ENCODE assay signal across 8 cellular contexts in genomic region chr12:4277205-4277543, GRCh38. TPM values are rescaled to one million over a fixed set of nuclear protein-coding genes. Genes with fewer than 3 reads are reported as not detected.
DNase-seq lines count a peak whose midpoint lies in the region; ATAC-seq, FAIRE-seq and TF ChIP-seq lines count a peak whose summit lies in the region.

No MANE protein-coding gene starts in this region.

- peak overlapping the region; percentile 34 for H3K9ac ChIP-seq in keratinocyte (ENCODE audit: control insufficient read depth, extremely low read depth, insufficient read depth, low read length)

- peaks cover 47 to 60% of the 10 kb centered on the region in 2 experiments for H3K36me3 ChIP-seq in keratinocyte (ENCODE audit: control insufficient read depth in 2 of 2, extremely low read depth in 1 of 2, insufficient read depth in 2 of 2, low read length in 2 of 2)
- H3K36me3 ChIP-seq in thymus (ENCODE audit: control insufficient read depth, insufficient read depth): peaks cover 3% of the 10 kb centered on the region

- DNase-seq in activated naive CD4-positive, alpha-beta T cell treated with anti-CD3 and anti-CD28 coated beads, Interleukin-2, amount 50 U/mL, for 16 hours: no peak
- DNase-seq in activated T-helper 2 cell treated with anti-CD3 and anti-CD28 coated beads, Interferon-gamma antibody, Interleukin-2, Interleukin-4, amounts not matched to agents 10 μg/mL and 5 μg/mL and 100 μg/mL, durations not matched to agents 14 hours and 24 hours and 36 hours (ENCODE audit: low spot score): no peak
- DNase-seq in keratinocyte (ENCODE audit: low read depth, low spot score) (no peak), G401 (ENCODE audit: low spot score) (no peak), GM20000 (ENCODE audit: low spot score) (no peak)

- FAIRE-seq in keratinocyte (lab: Jason Lieb, UNC): no peak

- intact Hi-C loops in activated T-helper 2 cell treated with anti-CD3 and anti-CD28 coated beads, Interferon-gamma antibody, Interleukin-2, Interleukin-4, amounts not matched to agents 10 μg/mL and 5 μg/mL and 100 μg/mL, durations not matched to agents 14 hours and 24 hours and 36 hours (cut with micrococcal nuclease): loop anchor here (1.0 to 2.0 kb wide), 4 partner anchors 170 to 392 kb away; no protein-coding TSS in a partner anchor

- H3K4me2 ChIP-seq in keratinocyte (ENCODE audit: control insufficient read depth, extremely low read depth, insufficient read depth, low read depth, low read length): peak overlapping the region; percentile 88

- H4K20me1 ChIP-seq in keratinocyte (ENCODE audit: control insufficient read depth, extremely low read depth, insufficient read depth, low read length): peaks cover 53% of the 10 kb centered on the region

- H3K4me3 ChIP-seq in keratinocyte (ENCODE audit: control insufficient read depth in 2 of 3, extremely low read depth in 1 of 3, insufficient read depth in 2 of 3, low read depth in 1 of 3, low read length in 3 of 3) (peak overlapping the region in 2 of 3 experiments; percentile 7 to 15), thymus (ENCODE audit: low read length) (no peak overlapping the region)

- no peaks in the 10 kb centered on the region for H3K9me1 ChIP-seq in keratinocyte (ENCODE audit: control insufficient read depth, extremely low read depth, insufficient read depth, low read length)

- H3K9me3 ChIP-seq in keratinocyte (ENCODE audit: control insufficient read depth, low read depth, low read length) (no peaks in the 10 kb centered on the region), thymus (ENCODE audit: control insufficient read depth) (no peaks in the 10 kb centered on the region)

- peaks cover 51% of the 10 kb centered on the region for H3K4me1 Mint-ChIP-seq in activated naive CD4-positive, alpha-beta T cell treated with anti-CD3 and anti-CD28 coated beads, Interleukin-2, amount 50 U/mL, for 24 hours
- peaks cover 45% of the 10 kb centered on the region for H3K4me1 Mint-ChIP-seq in activated T-helper 2 cell treated with anti-CD3 and anti-CD28 coated beads, Interferon-gamma antibody, Interleukin-2, Interleukin-4, amounts not matched to agents 10 μg/mL and 5 μg/mL and 100 μg/mL, durations not matched to agents 14 hours and 24 hours and 36 hours (ENCODE audit: low read depth)

- no peaks in the 10 kb centered on the region for H3K27me3 Mint-ChIP-seq in activated naive CD4-positive, alpha-beta T cell treated with anti-CD3 and anti-CD28 coated beads, Interleukin-2, amount 50 U/mL, for 24 hours
- H3K27me3 Mint-ChIP-seq in activated T-helper 2 cell treated with anti-CD3 and anti-CD28 coated beads, Interferon-gamma antibody, Interleukin-2, Interleukin-4, amounts not matched to agents 10 μg/mL and 5 μg/mL and 100 μg/mL, durations not matched to agents 14 hours and 24 hours and 36 hours (ENCODE audit: low read depth): no peaks in the 10 kb centered on the region

- dilution Hi-C loops in keratinocyte (cut with MboI; ENCODE audit: extremely low pct_ligation_motif_present, low sequenced_read_pairs): no loop called here

- H3K79me2 ChIP-seq in keratinocyte (ENCODE audit: control insufficient read depth, insufficient read depth, low read length): peaks cover 86% of the 10 kb centered on the region

- H2AFZ ChIP-seq in keratinocyte (ENCODE audit: control insufficient read depth, low read length): no peak overlapping the region

- ATAC-seq in HG02642 (IDR thresholded peaks at IDR 0.05; ENCODE audit: poor library complexity, unreplicated experiment): no peak

- in situ Hi-C loops in G401 (cut with HindIII; ENCODE audit: low sequenced_read_pairs): no loop called here

- H3K4me1 ChIP-seq in keratinocyte (ENCODE audit: control insufficient read depth, extremely low read depth, insufficient read depth, low read length) (peaks cover 35% of the 10 kb centered on the region), thymus (ENCODE audit: control insufficient read depth, insufficient read depth, low read length) (peaks cover 12% of the 10 kb centered on the region)

- no peaks in the 10 kb centered on the region for H3K27me3 ChIP-seq in keratinocyte (ENCODE audit: control insufficient read depth, extremely low read depth, insufficient read depth, low read length)
- peaks cover 40% of the 10 kb centered on the region for H3K27me3 ChIP-seq in thymus (ENCODE audit: control insufficient read depth, insufficient read depth)

- 33% methylated on average over 6 of the region's 6 CpGs for WGBS in thymus

- TF ChIP-seq CTCF in keratinocyte (optimal IDR thresholded peaks at IDR 0.05 in 1 of 3, IDR thresholded peaks at IDR 0.05 in 1 of 3, conservative IDR thresholded peaks at IDR 0.05 in 1 of 3; ENCODE audit: extremely low read depth in 1 of 3, insufficient read depth in 2 of 3, low read length in 3 of 3) (no peak), GM20000 (IDR thresholded peaks at IDR 0.05; ENCODE audit: extremely low read depth, missing control alignments) (no peak)

- peaks cover 36% of the 10 kb centered on the region for H3K36me3 Mint-ChIP-seq in activated naive CD4-positive, alpha-beta T cell treated with anti-CD3 and anti-CD28 coated beads, Interleukin-2, amount 50 U/mL, for 24 hours
- H3K36me3 Mint-ChIP-seq in activated T-helper 2 cell treated with anti-CD3 and anti-CD28 coated beads, Interferon-gamma antibody, Interleukin-2, Interleukin-4, amounts not matched to agents 10 μg/mL and 5 μg/mL and 100 μg/mL, durations not matched to agents 14 hours and 24 hours and 36 hours (ENCODE audit: low read depth): peaks cover 78% of the 10 kb centered on the region

- H3K9me3 Mint-ChIP-seq in activated naive CD4-positive, alpha-beta T cell treated with anti-CD3 and anti-CD28 coated beads, Interleukin-2, amount 50 U/mL, for 24 hours: no peaks in the 10 kb centered on the region
- no peaks in the 10 kb centered on the region for H3K9me3 Mint-ChIP-seq in activated T-helper 2 cell treated with anti-CD3 and anti-CD28 coated beads, Interferon-gamma antibody, Interleukin-2, Interleukin-4, amounts not matched to agents 10 μg/mL and 5 μg/mL and 100 μg/mL, durations not matched to agents 14 hours and 24 hours and 36 hours

- H3K27ac ChIP-seq in keratinocyte (ENCODE audit: control insufficient read depth, insufficient read depth, low read length): no peak overlapping the region
- H3K27ac ChIP-seq in thymus (ENCODE audit: low read depth): peak overlapping the region; percentile 9

- peak overlapping the region; percentile 98 for H3K4me3 Mint-ChIP-seq in activated naive CD4-positive, alpha-beta T cell treated with anti-CD3 and anti-CD28 coated beads, Interleukin-2, amount 50 U/mL, for 24 hours
- peak overlapping the region; percentile 95 for H3K4me3 Mint-ChIP-seq in activated T-helper 2 cell treated with anti-CD3 and anti-CD28 coated beads, Interferon-gamma antibody, Interleukin-2, Interleukin-4, amounts not matched to agents 10 μg/mL and 5 μg/mL and 100 μg/mL, durations not matched to agents 14 hours and 24 hours and 36 hours (ENCODE audit: low read depth)

- peak overlapping the region; percentile 94 for H3K27ac Mint-ChIP-seq in activated naive CD4-positive, alpha-beta T cell treated with anti-CD3 and anti-CD28 coated beads, Interleukin-2, amount 50 U/mL, for 24 hours
- H3K27ac Mint-ChIP-seq in activated T-helper 2 cell treated with anti-CD3 and anti-CD28 coated beads, Interferon-gamma antibody, Interleukin-2, Interleukin-4, amounts not matched to agents 10 μg/mL and 5 μg/mL and 100 μg/mL, durations not matched to agents 14 hours and 24 hours and 36 hours: peak overlapping the region; percentile 89

RNA-seq across cellular contexts. Expression of gene CCND2, which starts 3.6 kb away (rescaled TPM):
- 557 and 561 TPM in 2 replicates for total RNA-seq in activated T-helper 2 cell treated with anti-CD3 and anti-CD28 coated beads, Interferon-gamma antibody, Interleukin-2, Interleukin-4, amounts not matched to agents 10 μg/mL and 5 μg/mL and 100 μg/mL, durations not matched to agents 14 hours and 24 hours and 36 hours
- polyA plus RNA-seq in keratinocyte (310 to 574 TPM (median 324 TPM) in 3 replicates), thymus (16.0 TPM)
- polyA plus RNA-seq in keratinocyte (2011; ENCODE audit: low read depth): 74.2 TPM
- 295 and 360 TPM in 2 replicates for polyA plus RNA-seq in keratinocyte (2011; cell fraction: cytosol; rRNA removed)
- polyA plus RNA-seq in keratinocyte (2011; cell fraction: nucleus; rRNA removed): 465 and 473 TPM in 2 replicates
- polyA plus RNA-seq in keratinocyte (2012; ENCODE audit: low replicate concordance): 120 and 269 TPM in 2 replicates
- 1,197 to 1,430 TPM (median 1,326 TPM) in 3 replicates for polyA minus RNA-seq in keratinocyte
- 872 TPM for polyA minus RNA-seq in keratinocyte (2011; cell fraction: cytosol; rRNA and poly(A)+ RNA removed)
- polyA minus RNA-seq in keratinocyte (2011; cell fraction: nucleus; rRNA and poly(A)+ RNA removed): 589 and 1,049 TPM in 2 replicates
- total RNA-seq in G401 (2014; rRNA removed; shearing (Covaris generic)): 88.7 and 110 TPM in 2 replicates

RNA-seq across cellular contexts. Expression of gene TIGAR, which starts 43.8 kb away (rescaled TPM):
- total RNA-seq in activated T-helper 2 cell treated with anti-CD3 and anti-CD28 coated beads, Interferon-gamma antibody, Interleukin-2, Interleukin-4, amounts not matched to agents 10 μg/mL and 5 μg/mL and 100 μg/mL, durations not matched to agents 14 hours and 24 hours and 36 hours: 8.7 and 9.5 TPM in 2 replicates
- 15.3 to 37.3 TPM (median 28.0 TPM) in 3 replicates for polyA plus RNA-seq in keratinocyte
- 85.8 TPM for polyA plus RNA-seq in keratinocyte (2011; ENCODE audit: low read depth)
- 27.2 and 45.2 TPM in 2 replicates for polyA plus RNA-seq in keratinocyte (2011; cell fraction: cytosol; rRNA removed)
- polyA plus RNA-seq in keratinocyte (2011; cell fraction: nucleus; rRNA removed): 20.1 and 49.6 TPM in 2 replicates
- 24.3 and 45.5 TPM in 2 replicates for polyA plus RNA-seq in keratinocyte (2012; ENCODE audit: low replicate concordance)
- polyA minus RNA-seq in keratinocyte: 1.7 to 11.6 TPM (median 6.8 TPM) in 3 replicates
- 8.2 TPM for polyA minus RNA-seq in keratinocyte (2011; cell fraction: cytosol; rRNA and poly(A)+ RNA removed)
- 10.8 and 21.5 TPM in 2 replicates for polyA minus RNA-seq in keratinocyte (2011; cell fraction: nucleus; rRNA and poly(A)+ RNA removed)
- polyA plus RNA-seq in thymus: 10.7 TPM
- total RNA-seq in G401 (2014; rRNA removed; shearing (Covaris generic)): 19.7 and 25.5 TPM in 2 replicates
